Comparison of ENCODE assay signal across 27 cellular contexts in the genomic region with DNA sequence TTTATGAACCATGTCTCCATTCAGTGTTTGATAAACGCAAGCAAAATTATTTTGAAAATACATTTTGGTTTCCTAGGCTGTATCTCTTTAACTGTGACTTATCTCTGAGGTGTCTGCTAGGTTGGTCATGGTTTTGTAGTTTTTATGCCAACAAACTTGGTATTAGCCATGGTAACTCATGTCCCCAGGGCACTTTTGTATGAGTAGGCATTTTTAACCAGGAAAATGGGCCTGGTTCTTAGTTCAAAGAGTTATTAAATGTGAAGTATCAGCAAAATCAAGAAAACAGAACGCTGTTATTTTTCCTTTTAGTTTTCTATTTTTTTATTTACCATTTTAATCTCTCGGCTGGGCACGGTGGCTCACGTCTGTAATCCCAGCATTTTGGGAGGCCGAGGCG.
"Had no signal": no experiment of that assay in that cellular context is flagged by ENCODE, and none has a peak within 500 bp of the region (broad histone marks: within the 10 kb centered on the region; RNA-seq: fewer than 3 reads in every experiment).

No MANE protein-coding gene starts in this region.

- H3K27ac ChIP-seq: dorsolateral prefrontal cortex, epithelial cell of prostate, foreskin keratinocyte, gastroesophageal sphincter, heart left ventricle, hepatocyte, left lung, neural progenitor cell, psoas muscle, skin epidermis, spleen, thoracic aorta, tibial nerve, upper lobe of left lung had no signal

- FAIRE-seq: colon, kidney, urothelium cell line had no signal

- H3K4me1 ChIP-seq: foreskin keratinocyte, gastroesophageal sphincter, heart left ventricle, left lung, psoas muscle, spleen, tibial nerve, upper lobe of left lung had no signal

- H3K9ac ChIP-seq: neural progenitor cell had no signal

- H3K9me3 ChIP-seq: gastroesophageal sphincter, heart left ventricle, left lung, psoas muscle, spleen, thoracic aorta, tibial nerve, upper lobe of left lung had no signal

- H3K4me2 ChIP-seq: hepatocyte, neural progenitor cell had no signal

- H3K27me3 ChIP-seq: foreskin keratinocyte, gastroesophageal sphincter, heart left ventricle, hepatocyte, left lung, neural progenitor cell, spleen, tibial nerve, upper lobe of left lung had no signal

- H3K4me3 ChIP-seq: dorsolateral prefrontal cortex, gastroesophageal sphincter, heart left ventricle, hepatocyte, left lung, neural progenitor cell, psoas muscle, skin epidermis, spleen, thoracic aorta, tibial nerve, upper lobe of left lung had no signal

- DNase-seq: dorsolateral prefrontal cortex; effector CD4-positive, alpha-beta T cell; foreskin keratinocyte; heart left ventricle; kidney; left cardiac atrium; left lung; mesendoderm; midbrain; naive thymus-derived CD4-positive, alpha-beta T cell; psoas muscle; right cardiac atrium; spleen; stimulated activated CD4-positive, alpha-beta T cell treated with anti-CD3 and anti-CD28 coated beads, Interleukin-4, amount 100 ng/mL, for 4 hours; stimulated activated naive CD8-positive, alpha-beta T cell treated with anti-CD3 and anti-CD28 coated beads, Interleukin-15, Interleukin-2, amounts not matched to agents 100 U/mL and 50 U/mL, for 24 hours had no signal

- H3K36me3 ChIP-seq: gastroesophageal sphincter, heart left ventricle, left lung, neural progenitor cell, spleen, thoracic aorta, tibial nerve, upper lobe of left lung had no signal

- H3K79me2 ChIP-seq: hepatocyte had no signal

- ATAC-seq: esophagus mucosa; foreskin keratinocyte; gastroesophageal sphincter; heart left ventricle; left cardiac atrium; left lung; naive thymus-derived CD4-positive, alpha-beta T cell; psoas muscle; right cardiac atrium; stimulated activated memory B cell treated with anti-CD40 and anti-IgM and Interleukin-4, amounts not matched to agents 10 μg/mL and 1 μg/mL and 100 μg/mL, for 72 hours; stimulated activated naive CD8-positive, alpha-beta T cell treated with anti-CD3 and anti-CD28 coated beads, Interleukin-15, Interleukin-2, amounts not matched to agents 100 U/mL and 50 U/mL, for 24 hours had no signal

- H2AFZ ChIP-seq: hepatocyte, neural progenitor cell had no signal
